ENCODE assay signal across 21 cellular contexts in genomic region chr4:6095897-6096296, GRCh38.
DNase-seq lines count a peak whose midpoint lies in the region; ATAC-seq and TF ChIP-seq lines count a peak whose summit lies in the region.
"Had no signal": no experiment of that assay in that cellular context is flagged by ENCODE, and none has a peak within 500 bp of the region (broad histone marks: within the 10 kb centered on the region; RNA-seq: fewer than 3 reads in every experiment).

No MANE protein-coding gene starts in this region.

- intact Hi-C loops in PC-3 (cut with micrococcal nuclease): no loop called here

- no peaks in the 10 kb centered on the region for H3K36me3 ChIP-seq in PC-3 (ENCODE audit: low read depth, low read length)
- H3K36me3 ChIP-seq in neural progenitor cell: no peaks in the 10 kb centered on the region

- H3K4me3 ChIP-seq in PC-3 (ENCODE audit: low read length) (no peak overlapping the region), coronary artery (no peak overlapping the region), neural progenitor cell (no peak overlapping the region)
- H3K4me3 ChIP-seq: GM23248 had no signal

- peaks cover 12% of the 10 kb centered on the region for H3K4me1 Mint-ChIP-seq in T-helper 2 cell treated with Interferon-gamma antibody and Interleukin-4, amounts not matched to agents 5 μg/mL and 100 μg/mL, for 36 hours (ENCODE audit: low read depth)
- H3K4me1 Mint-ChIP-seq in neural progenitor cell: peaks cover 6% of the 10 kb centered on the region
- H3K4me1 Mint-ChIP-seq: IgD-negative memory B cell had no signal

- no peak; the same call in 1 of the 2 replicates for ATAC-seq in PC-3
- no peak for ATAC-seq in left lobe of liver

- POLR2A ChIA-PET in PC-3 (lab: Charles Lee; ENCODE audit: unreplicated experiment): no interaction called here

- H3K36me3 Mint-ChIP-seq in T-helper 2 cell treated with Interferon-gamma antibody and Interleukin-4, amounts not matched to agents 5 μg/mL and 100 μg/mL, for 36 hours (ENCODE audit: low read depth): peaks cover 4% of the 10 kb centered on the region
- no peaks in the 10 kb centered on the region for H3K36me3 Mint-ChIP-seq in neural progenitor cell
- H3K36me3 Mint-ChIP-seq: IgD-negative memory B cell had no signal

- H3K27me3 ChIP-seq in PC-3 (ENCODE audit: low read length): peaks cover 9% of the 10 kb centered on the region; the same call in 1 of the 2 replicates
- H3K27me3 ChIP-seq in neural progenitor cell: no peaks in the 10 kb centered on the region

- DNase-seq in T-helper 2 cell treated with Interferon-gamma antibody and Interleukin-4, amounts not matched to agents 5 μg/mL and 100 μg/mL, for 36 hours (ENCODE audit: low spot score): no peak
- DNase-seq in T-helper 2 cell (no peak), PC-3 (no peak), coronary artery (ENCODE audit: low spot score) (peak; percentile 62), left lobe of liver (ENCODE audit: low spot score) (peak; percentile 15), NCI-H2171 (lab: John Stamatoyannopoulos, UW) (no peak), neural progenitor cell (ENCODE audit: low spot score) (no peak), SKM-1 treated with dmso at 0.1 percent for 144 hours (lab: John Stamatoyannopoulos, UW; ENCODE audit: unreplicated experiment) (no peak)
- DNase-seq: 8988T; AML-193; C1 segment of cervical spinal cord; CD8-positive, alpha-beta memory T cell; Karpas-422; MV-4-11; NCI-H1105 treated with DMSO at 0.1 percent for 48 hours; NCI-H2029 treated with DMSO at 0.1 percent for 48 hours; NCI-H345; NCI-H524; NCI-H82 had no signal

- H3F3A ChIP-seq in PC-3 (ENCODE audit: low read length, unreplicated experiment): no peaks in the 10 kb centered on the region
- no peaks in the 10 kb centered on the region for H3F3A ChIP-seq in neural progenitor cell (ENCODE audit: low read depth)

- no peaks in the 10 kb centered on the region for H3K9me3 ChIP-seq in PC-3 (ENCODE audit: low read length)
- no peaks in the 10 kb centered on the region for H3K9me3 ChIP-seq in neural progenitor cell (ENCODE audit: low read depth)

- no peak overlapping the region for H3K9ac ChIP-seq in PC-3 (ENCODE audit: low read length)
- H3K9ac ChIP-seq in neural progenitor cell: no peak overlapping the region
- H3K9ac ChIP-seq: GM23248 had no signal

- H3K4me1 ChIP-seq in PC-3 (ENCODE audit: insufficient read depth, low read length): peaks cover 8% of the 10 kb centered on the region; the same call in 1 of the 2 replicates
- H3K4me1 ChIP-seq in neural progenitor cell: no peaks in the 10 kb centered on the region

- H3K9me2 ChIP-seq in PC-3 (replicated peaks; ENCODE audit: low read length): no peaks in the 10 kb centered on the region

- H3K27me3 Mint-ChIP-seq in T-helper 2 cell treated with Interferon-gamma antibody and Interleukin-4, amounts not matched to agents 5 μg/mL and 100 μg/mL, for 36 hours (ENCODE audit: low read depth): no peaks in the 10 kb centered on the region
- H3K27me3 Mint-ChIP-seq in neural progenitor cell (ENCODE audit: insufficient read depth, low read depth): peaks cover 4% of the 10 kb centered on the region
- H3K27me3 Mint-ChIP-seq: CD8-positive, alpha-beta memory T cell; IgD-negative memory B cell had no signal

- TF ChIP-seq CTCF in PC-3 (conservative IDR thresholded peaks at IDR 0.05; ENCODE audit: low read depth, low read length) (no peak), coronary artery (IDR thresholded peaks at IDR 0.05) (no peak), neural progenitor cell (IDR thresholded peaks at IDR 0.05) (no peak)

- H3K4me3 Mint-ChIP-seq in T-helper 2 cell treated with Interferon-gamma antibody and Interleukin-4, amounts not matched to agents 5 μg/mL and 100 μg/mL, for 36 hours: no peak overlapping the region
- no peak overlapping the region for H3K4me3 Mint-ChIP-seq in neural progenitor cell
- H3K4me3 Mint-ChIP-seq: CD8-positive, alpha-beta memory T cell; IgD-negative memory B cell had no signal

- peak overlapping the region; percentile 73 for H3K4me2 ChIP-seq in PC-3 (ENCODE audit: low read length)
- no peak overlapping the region for H3K4me2 ChIP-seq in neural progenitor cell

- no TSS peak for BruUV-seq in PC-3 (replicated peaks; lab: Mats Ljungman, UMichigan)

- CTCF ChIA-PET in PC-3 (lab: Charles Lee): no interaction called here

- H2AFZ ChIP-seq in PC-3 (ENCODE audit: low read length): peak overlapping the region; percentile 69
- no peak overlapping the region for H2AFZ ChIP-seq in neural progenitor cell (replicated peaks)
- H2AFZ ChIP-seq: GM23248 had no signal

- H4K20me1 ChIP-seq in PC-3 (ENCODE audit: low read length) (no peaks in the 10 kb centered on the region), neural progenitor cell (ENCODE audit: low read depth) (no peaks in the 10 kb centered on the region)

- H3K79me2 ChIP-seq in PC-3 (ENCODE audit: low read length) (no peaks in the 10 kb centered on the region), neural progenitor cell (ENCODE audit: low read depth) (no peaks in the 10 kb centered on the region)

- H3K27ac ChIP-seq in PC-3 (ENCODE audit: low read length) (peak overlapping the region; percentile 8; the same call in 1 of the 2 replicates), coronary artery (no peak overlapping the region), neural progenitor cell (no peak overlapping the region)
- H3K27ac ChIP-seq: GM23248 had no signal

- H3K27ac Mint-ChIP-seq in T-helper 2 cell treated with Interferon-gamma antibody and Interleukin-4, amounts not matched to agents 5 μg/mL and 100 μg/mL, for 36 hours: peak overlapping the region; percentile 44
- H3K27ac Mint-ChIP-seq in neural progenitor cell: no peak overlapping the region
- H3K27ac Mint-ChIP-seq: IgD-negative memory B cell had no signal

- peaks cover 4% of the 10 kb centered on the region for H3K9me3 Mint-ChIP-seq in T-helper 2 cell treated with Interferon-gamma antibody and Interleukin-4, amounts not matched to agents 5 μg/mL and 100 μg/mL, for 36 hours
- no peaks in the 10 kb centered on the region for H3K9me3 Mint-ChIP-seq in neural progenitor cell
- H3K9me3 Mint-ChIP-seq: CD8-positive, alpha-beta memory T cell had no signal

Comparison
In these comparisons a context has a peak if more than half of its experiments do, and no peak if none do; other contexts are left out.
1. DNase-seq: peak in coronary artery (single experiment) and left lobe of liver (single experiment); none in T-helper 2 cell treated with Interferon-gamma antibody and Interleukin-4, amounts not matched to agents 5 μg/mL and 100 μg/mL, for 36 hours (single experiment), T-helper 2 cell (0 of 5), PC-3 (single experiment), NCI-H2171 (single experiment), neural progenitor cell (single experiment) and SKM-1 treated with dmso at 0.1 percent for 144 hours (single experiment).